ENCODE assay signal across 28 cellular contexts in the genomic region with DNA sequence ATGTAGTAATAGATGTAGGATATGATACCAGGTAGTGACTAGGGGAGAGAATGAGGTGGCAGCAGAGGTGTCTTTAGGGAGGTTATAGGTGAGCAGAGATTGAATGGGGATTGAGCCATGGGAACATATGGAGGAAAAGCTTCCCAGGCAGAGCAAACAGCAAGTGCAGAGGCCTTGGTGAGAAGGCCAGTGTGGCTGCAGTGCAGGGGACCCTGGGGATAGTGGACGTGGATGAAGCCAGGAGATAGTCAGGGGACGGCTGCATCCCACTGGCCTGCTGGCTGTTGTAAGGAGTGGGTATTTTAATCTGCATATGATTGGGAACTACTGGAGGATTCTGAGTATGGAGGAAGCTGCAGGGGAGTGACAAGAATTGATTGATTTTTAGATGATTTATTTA.
DNase-seq lines count a peak whose midpoint lies in the region; ATAC-seq, FAIRE-seq and TF ChIP-seq lines count a peak whose summit lies in the region.
"Had no signal": no experiment of that assay in that cellular context is flagged by ENCODE, and none has a peak within 500 bp of the region (broad histone marks: within the 10 kb centered on the region; RNA-seq: fewer than 3 reads in every experiment).

No MANE protein-coding gene starts in this region.

- H3K9me3 Mint-ChIP-seq in endothelial cell (ENCODE audit: unreplicated experiment): no peaks in the 10 kb centered on the region
- H3K9me3 Mint-ChIP-seq: activated naive CD4-positive, alpha-beta T cell treated with anti-CD3 and anti-CD28 coated beads for 36 hours had no signal

- no peak overlapping the region for H2BK15ac ChIP-seq in neuronal stem cell (ENCODE audit: low read length)

- no peak overlapping the region for H2BK5ac ChIP-seq in neuronal stem cell (ENCODE audit: low read length)

- peak overlapping the region; percentile 15 for H3K4me3 Mint-ChIP-seq in endothelial cell (ENCODE audit: unreplicated experiment)
- H3K4me3 Mint-ChIP-seq: activated CD4-positive, alpha-beta T cell treated with anti-CD3 and anti-CD28 coated beads, Interleukin-2, amount 10 ng/mL, durations not matched to agents 7 days and 5 days; activated naive CD4-positive, alpha-beta T cell treated with anti-CD3 and anti-CD28 coated beads for 36 hours; activated T-cell treated with anti-CD3 and anti-CD28 coated beads, Interleukin-2, amount 50 U/mL, for 4 hours; stimulated activated naive CD8-positive, alpha-beta T cell treated with anti-CD3 and anti-CD28 coated beads, Interleukin-15, amount 100 ng/mL, for 72 hours had no signal

- H3K27ac ChIP-seq in right atrium auricular region (peak overlapping the region; percentile 19 to 82), neuronal stem cell (replicated peaks; ENCODE audit: low read length) (no peak overlapping the region), kidney (ENCODE audit: low read depth in 2 of 2, low read length in 2 of 2) (no peak overlapping the region)
- H3K27ac ChIP-seq: colonic mucosa, foreskin keratinocyte, hepatocyte, prostate gland, WERI-Rb-1 had no signal

- peaks cover 7% of the 10 kb centered on the region for H3K27me3 Mint-ChIP-seq in endothelial cell (ENCODE audit: unreplicated experiment)
- H3K27me3 Mint-ChIP-seq: activated CD4-positive, alpha-beta T cell treated with anti-CD3 and anti-CD28 coated beads, Interleukin-2, amount 10 ng/mL, durations not matched to agents 7 days and 5 days; stimulated activated naive CD8-positive, alpha-beta T cell treated with anti-CD3 and anti-CD28 coated beads, Interleukin-15, amount 100 ng/mL, for 72 hours had no signal

- no peak overlapping the region for H3K4me3 ChIP-seq in right atrium auricular region
- no peak overlapping the region for H3K4me3 ChIP-seq in neuronal stem cell (ENCODE audit: low read length in 2 of 2)
- no peak overlapping the region for H3K4me3 ChIP-seq in kidney (ENCODE audit: low read length in 2 of 2)
- H3K4me3 ChIP-seq: colonic mucosa, hepatocyte, MG63, prostate gland had no signal

- H2BK120ac ChIP-seq in neuronal stem cell (ENCODE audit: low read depth, low read length): peak overlapping the region; percentile 67

- WGBS in neuronal stem cell (ENCODE audit: extremely low coverage in 2 of 2, insufficient read length in 2 of 2, insufficient replicate concordance in 1 of 2), 2 donors: no CpG with 5 or more reads among the region's 2 CpGs

- no peak overlapping the region for H2AFZ ChIP-seq in neuronal stem cell (ENCODE audit: low read length)
- H2AFZ ChIP-seq: hepatocyte had no signal

- H3K18ac ChIP-seq in neuronal stem cell (ENCODE audit: low read length): peak overlapping the region; percentile 78

- peak overlapping the region; percentile 44 for H3K27ac Mint-ChIP-seq in endothelial cell (ENCODE audit: unreplicated experiment)
- H3K27ac Mint-ChIP-seq: activated CD4-positive, alpha-beta T cell treated with anti-CD3 and anti-CD28 coated beads, Interleukin-2, amount 10 ng/mL, durations not matched to agents 7 days and 5 days; activated naive CD4-positive, alpha-beta T cell treated with anti-CD3 and anti-CD28 coated beads for 36 hours; stimulated activated naive CD8-positive, alpha-beta T cell treated with anti-CD3 and anti-CD28 coated beads, Interleukin-15, amount 100 ng/mL, for 72 hours had no signal

- no peak for ATAC-seq in left ventricle myocardium superior
- ATAC-seq: activated T-cell treated with anti-CD3 and anti-CD28 coated beads, Interleukin-2, amount 50 U/mL, for 4 hours; foreskin keratinocyte; Panc1; stimulated activated naive CD8-positive, alpha-beta T cell treated with anti-CD3 and anti-CD28 coated beads, Interleukin-15, amount 100 ng/mL, for 72 hours had no signal

- no peak overlapping the region for H4K8ac ChIP-seq in neuronal stem cell (ENCODE audit: low read depth, low read length)

- H3K4me1 Mint-ChIP-seq in endothelial cell (ENCODE audit: unreplicated experiment): peaks cover 34% of the 10 kb centered on the region

- no peak overlapping the region for H3K4ac ChIP-seq in neuronal stem cell (ENCODE audit: low read length)

- H2AK5ac ChIP-seq in neuronal stem cell (ENCODE audit: low read depth, low read length): peak overlapping the region; percentile 97

- H3K79me1 ChIP-seq in neuronal stem cell (ENCODE audit: low read depth, low read length): no peaks in the 10 kb centered on the region

- intact Hi-C loops in left ventricle myocardium superior (cut with micrococcal nuclease): no loop called here
- intact Hi-C loops in kidney (cut with DNase I): no loop called here

- DNase-seq in right atrium auricular region (ENCODE audit: low spot score): peak; percentile 48
- no peak for DNase-seq in left ventricle myocardium superior
- DNase-seq in endothelial cell (ENCODE audit: low spot score): no peak
- no peak for DNase-seq in neuronal stem cell (ENCODE audit: low spot score)
- DNase-seq in CD1c-positive myeloid dendritic cell (ENCODE audit: extremely low spot score): no peak
- no peak for DNase-seq in kidney
- DNase-seq in activated gamma-delta T cell treated with Interleukin-2 at 50 U/mL for 16 hours: no peak
- DNase-seq in NCI-H146 treated with DMSO at 0.1 percent for 48 hours (lab: John Stamatoyannopoulos, UW; ENCODE audit: unreplicated experiment): no peak
- DNase-seq: activated CD4-positive, alpha-beta T cell treated with anti-CD3 and anti-CD28 coated beads, Interleukin-2, amount 10 ng/mL, durations not matched to agents 7 days and 5 days; activated naive CD4-positive, alpha-beta T cell treated with anti-CD3 and anti-CD28 coated beads for 36 hours; activated T-cell treated with anti-CD3 and anti-CD28 coated beads, Interleukin-2, amount 50 U/mL, for 4 hours; amniotic stem cell; BE2C; colonic mucosa; effector memory CD4-positive, alpha-beta T cell; foreskin keratinocyte; KBM-7; MG63; midbrain; NCI-H1105 treated with DMSO at 0.1 percent for 48 hours; NCI-H2029 treated with DMSO at 0.1 percent for 48 hours; NCI-H526 treated with DMSO at 0.1 percent for 48 hours; stimulated activated naive CD8-positive, alpha-beta T cell treated with anti-CD3 and anti-CD28 coated beads, Interleukin-15, amount 100 ng/mL, for 72 hours; T1000; WERI-Rb-1 had no signal

- no peak for TF ChIP-seq CTCF in right atrium auricular region (IDR thresholded peaks at IDR 0.05)
- no peak for TF ChIP-seq CTCF in endothelial cell (IDR thresholded peaks at IDR 0.05; ENCODE audit: unreplicated experiment)
- no peak for TF ChIP-seq CTCF in kidney (IDR thresholded peaks at IDR 0.05; ENCODE audit: borderline replicate concordance, extremely low read depth, insufficient read depth)

- H3K4me1 ChIP-seq in right atrium auricular region (peaks cover 0 to 76% of the 10 kb centered on the region in 2 donors), neuronal stem cell (ENCODE audit: control insufficient read depth in 2 of 2, insufficient read depth in 1 of 2, low read depth in 1 of 2, low read length in 2 of 2) (peaks cover 30 to 46% of the 10 kb centered on the region in 2 donors), kidney (ENCODE audit: control insufficient read depth in 1 of 2, insufficient read depth in 1 of 2, low read depth in 1 of 2, low read length in 2 of 2) (peaks cover 28 to 29% of the 10 kb centered on the region in 2 donors)
- H3K4me1 ChIP-seq: prostate gland had no signal

- H3K14ac ChIP-seq in neuronal stem cell (ENCODE audit: low read length): no peak overlapping the region

- H3K9ac ChIP-seq in neuronal stem cell (ENCODE audit: low read depth, low read length, poor library complexity) (no peak overlapping the region), kidney (ENCODE audit: low read length in 2 of 2) (no peak overlapping the region)

- H3K36me3 ChIP-seq in right atrium auricular region: no peaks in the 10 kb centered on the region
- H3K36me3 ChIP-seq in neuronal stem cell (replicated peaks in 1 of 2; ENCODE audit: control insufficient read depth in 2 of 2, insufficient read depth in 2 of 2, low read length in 2 of 2): peaks cover 0 to 7% of the 10 kb centered on the region in 2 donors
- no peaks in the 10 kb centered on the region for H3K36me3 ChIP-seq in kidney (ENCODE audit: control insufficient read depth in 1 of 2, insufficient read depth in 2 of 2, low read length in 2 of 2)
- H3K36me3 ChIP-seq: BE2C, colonic mucosa, MG63, prostate gland, WERI-Rb-1 had no signal

- FAIRE-seq in kidney (lab: Jason Lieb, UNC): no peak

- H3K36me3 Mint-ChIP-seq in endothelial cell (ENCODE audit: low read depth, unreplicated experiment): peaks cover 8% of the 10 kb centered on the region

- H3K27me3 ChIP-seq in right atrium auricular region (no peaks in the 10 kb centered on the region), neuronal stem cell (ENCODE audit: control insufficient read depth in 3 of 3, insufficient read depth in 3 of 3, low read depth in 1 of 3, low read length in 3 of 3) (no peaks in the 10 kb centered on the region)
- H3K27me3 ChIP-seq: BE2C, colonic mucosa, foreskin keratinocyte, hepatocyte, MG63 had no signal

- no peak overlapping the region for H2BK12ac ChIP-seq in neuronal stem cell (ENCODE audit: low read length)

- H3K9me3 ChIP-seq in right atrium auricular region: no peaks in the 10 kb centered on the region
- peaks cover 4 to 5% of the 10 kb centered on the region in 2 donors for H3K9me3 ChIP-seq in neuronal stem cell (replicated peaks in 1 of 2; ENCODE audit: control insufficient read depth in 2 of 2, insufficient read depth in 1 of 2, low read depth in 1 of 2, low read length in 2 of 2)
- H3K9me3 ChIP-seq in kidney (ENCODE audit: control insufficient read depth in 1 of 2, low read length in 2 of 2): no peaks in the 10 kb centered on the region
- H3K9me3 ChIP-seq: BE2C, colonic mucosa, MG63, prostate gland had no signal

- no peak overlapping the region for H3K4me2 ChIP-seq in neuronal stem cell (ENCODE audit: insufficient read depth, low read length, poor library complexity, severe bottlenecking)
- H3K4me2 ChIP-seq: hepatocyte had no signal

- no peak overlapping the region for H3K23ac ChIP-seq in neuronal stem cell (ENCODE audit: low read depth, low read length, poor library complexity)

- H4K91ac ChIP-seq in neuronal stem cell (ENCODE audit: low read depth, low read length, poor library complexity): no peak overlapping the region

Comparison
In these comparisons a context has a peak if more than half of its experiments do, and no peak if none do; other contexts are left out.
1. H3K27ac ChIP-seq: peak in right atrium auricular region (2 of 2); none in neuronal stem cell (single experiment) and kidney (0 of 2).